ENCODE assay signal across 8 cellular contexts in the genomic region with DNA sequence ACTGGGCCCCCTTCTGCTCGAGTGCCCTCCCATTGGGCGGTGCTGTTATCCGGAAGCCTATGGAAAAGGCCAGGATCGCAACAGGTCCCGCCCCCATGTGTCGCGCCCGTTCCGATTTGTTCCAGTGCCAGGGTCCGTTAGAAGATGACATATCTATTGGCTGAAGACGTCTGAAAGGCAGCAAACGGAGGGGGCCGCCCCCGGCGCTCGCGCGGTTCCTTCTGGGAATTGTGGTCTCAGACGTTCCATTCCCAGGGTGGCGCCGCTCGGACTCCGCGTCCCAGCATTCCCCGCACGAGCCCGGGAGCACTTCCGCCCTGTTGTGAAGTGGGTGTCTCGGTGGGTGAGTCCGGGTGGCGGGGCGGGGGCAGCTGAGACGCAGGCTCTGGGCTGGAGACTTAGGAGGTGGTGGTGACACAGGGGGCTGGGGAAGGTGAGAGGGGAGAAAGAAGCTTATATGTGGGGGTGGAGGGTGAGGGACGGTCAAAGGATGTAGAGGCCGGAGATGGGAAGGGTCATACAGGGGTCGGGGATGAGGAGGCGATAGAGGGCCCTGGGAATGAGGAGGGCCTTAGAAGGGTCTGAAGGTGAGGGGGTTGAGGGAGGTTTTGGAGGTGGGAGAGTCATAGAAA. TPM values are rescaled to one million over a fixed set of nuclear protein-coding genes. Genes with fewer than 3 reads are reported as not detected.
DNase-seq lines count a peak whose midpoint lies in the region; ATAC-seq, FAIRE-seq and TF ChIP-seq lines count a peak whose summit lies in the region.

Gene ZSCAN20, plus strand, starts transcription at position 297 of the 632 bp plus-strand sequence. CDS start 6,644 bp downstream, outside the sequence.

- H3K4me3 Mint-ChIP-seq in endodermal cell, result peak within 1 kb of the TSS; percentile 72

- no peaks in the 10 kb centered on the region for H3K36me3 Mint-ChIP-seq in endodermal cell (ENCODE audit: low read depth)

- peaks cover 3% of the 10 kb centered on the region for H3K79me1 ChIP-seq in mesendoderm (ENCODE audit: low read length)

- H2AK5ac ChIP-seq in mesendoderm (ENCODE audit: low read length), result no peak within 1 kb of the TSS

- peak; percentile 99 for DNase-seq in COR-L47 (lab: John Stamatoyannopoulos, UW)
- DNase-seq in HTR-8/SVneo (ENCODE audit: insufficient read length, low spot score), result peak; percentile 90
- DNase-seq in NOMO-1 treated with dmso at 0.1 percent for 144 hours (lab: John Stamatoyannopoulos, UW; ENCODE audit: unreplicated experiment), result peak; percentile 94
- peak; percentile 59 for DNase-seq in activated CD8-positive, alpha-beta memory T cell treated with anti-CD3 and anti-CD28 coated beads, Interleukin-2, amount 50 U/mL, for 1 hour (ENCODE audit: extremely low read depth)
- DNase-seq in endodermal cell, result peak; percentile 99
- DNase-seq in mesendoderm, result peak; percentile 99
- peak; percentile 75 for DNase-seq in stimulated activated CD8-positive, alpha-beta memory T cell treated with anti-CD3 and anti-CD28 coated beads, Interleukin-12 subunit alpha, Interleukin-12 subunit beta, amount 100 ng/mL, for 4 hours (ENCODE audit: low read depth)

- no peaks in the 10 kb centered on the region for H3K79me2 ChIP-seq in mesendoderm (ENCODE audit: control insufficient read depth, insufficient read depth, low read length)

- peak within 1 kb of the TSS; percentile 49 for H3K4me2 ChIP-seq in mesendoderm (ENCODE audit: low read length)

- no peaks in the 10 kb centered on the region for H3K4me1 ChIP-seq in endodermal cell (ENCODE audit: control insufficient read depth, insufficient read depth, low read length)
- peaks cover 3% of the 10 kb centered on the region for H3K4me1 ChIP-seq in mesendoderm (ENCODE audit: control insufficient read depth, low read depth, low read length)

- no peak within 1 kb of the TSS for H2BK120ac ChIP-seq in mesendoderm (ENCODE audit: low read depth, low read length)

- no peak within 1 kb of the TSS for H2BK15ac ChIP-seq in mesendoderm (replicated peaks; ENCODE audit: low read depth)

- no peak for TF ChIP-seq CTCF in endodermal cell (conservative IDR thresholded peaks at IDR 0.05)

- no peak within 1 kb of the TSS for H3K23ac ChIP-seq in mesendoderm (ENCODE audit: low read length)

- no peaks in the 10 kb centered on the region for H3K9me3 ChIP-seq in endodermal cell (ENCODE audit: control insufficient read depth, low read length)

- no peaks in the 10 kb centered on the region for H3K27me3 ChIP-seq in endodermal cell (ENCODE audit: control insufficient read depth, insufficient read depth, low read length, poor library complexity, severe bottlenecking)
- no peaks in the 10 kb centered on the region for H3K27me3 ChIP-seq in mesendoderm (ENCODE audit: insufficient read depth, low read length, poor library complexity)

- H3K4me3 ChIP-seq in endodermal cell (ENCODE audit: low read length), result peak within 1 kb of the TSS; percentile 92
- peak within 1 kb of the TSS; percentile 71 for H3K4me3 ChIP-seq in mesendoderm (ENCODE audit: low read length)

- H3K4ac ChIP-seq in mesendoderm (ENCODE audit: low read depth, low read length), result no peak within 1 kb of the TSS

- WGBS in endodermal cell (ENCODE audit: insufficient coverage in 1 of 2, insufficient read length in 1 of 2), 2 experiments, result 3 to 6% methylated on average over 9 to 37 of the region's 37 CpGs
- WGBS in mesendoderm (ENCODE audit: extremely low coverage, insufficient coverage, low lambda C conversion rate), result no CpG with 5 or more reads among the region's 37 CpGs

- FAIRE-seq in HTR-8/SVneo (lab: Jason Lieb, UNC), result peak; percentile 16

- H3K36me3 ChIP-seq in endodermal cell (ENCODE audit: control insufficient read depth, insufficient read depth, low read length), result no peaks in the 10 kb centered on the region
- H3K36me3 ChIP-seq in mesendoderm (ENCODE audit: control insufficient read depth, insufficient read depth, low read length), result no peaks in the 10 kb centered on the region

- peak within 1 kb of the TSS; percentile 17 for H4K8ac ChIP-seq in mesendoderm (ENCODE audit: low read depth, low read length)

- peak within 1 kb of the TSS; percentile 0 for H3K18ac ChIP-seq in mesendoderm (ENCODE audit: low read length)

- peak within 1 kb of the TSS; percentile 65 for H3K27ac Mint-ChIP-seq in endodermal cell

- H3K4me1 Mint-ChIP-seq in endodermal cell, result peaks cover 7% of the 10 kb centered on the region

- no peaks in the 10 kb centered on the region for H3K9me3 Mint-ChIP-seq in endodermal cell

- no peak within 1 kb of the TSS for H3K27ac ChIP-seq in endodermal cell (ENCODE audit: low read depth, low read length)
- no peak within 1 kb of the TSS for H3K27ac ChIP-seq in mesendoderm (ENCODE audit: low read depth, low read length)

- H3K9ac ChIP-seq in endodermal cell (ENCODE audit: extremely low read depth, low read length, poor library complexity, severe bottlenecking), result peak within 1 kb of the TSS; percentile 54
- H3K9ac ChIP-seq in mesendoderm (ENCODE audit: low read length), result peak within 1 kb of the TSS; percentile 73

- no peak within 1 kb of the TSS for H2BK5ac ChIP-seq in mesendoderm (ENCODE audit: low read length)

- H3K56ac ChIP-seq in mesendoderm (ENCODE audit: low read length), result peak within 1 kb of the TSS; percentile 86

- H3K27me3 Mint-ChIP-seq in endodermal cell (ENCODE audit: insufficient read depth), result no peaks in the 10 kb centered on the region

- H4K5ac ChIP-seq in mesendoderm (ENCODE audit: low read length), result peak within 1 kb of the TSS; percentile 74

- ATAC-seq in GM21381 (IDR thresholded peaks at IDR 0.05; ENCODE audit: unreplicated experiment), result peak; percentile 94

RNA-seq across cellular contexts. Expression of gene ZSCAN20, which starts in this region (rescaled TPM):
- 1 to 10 TPM; 5.8 to 6.1 TPM for total RNA-seq in endodermal cell
- 5.0 TPM for polyA plus RNA-seq in endodermal cell (2013, experiment 1 of 2)
- polyA plus RNA-seq in endodermal cell (2013, experiment 2 of 2), result 4.0 TPM
- 0.60 TPM for polyA plus RNA-seq in mesendoderm (2013, experiment 1 of 2)
- 0.67 TPM for polyA plus RNA-seq in mesendoderm (2013, experiment 2 of 2)
